Comparison of ENCODE assay signal across 8 cellular contexts in the genomic region with DNA sequence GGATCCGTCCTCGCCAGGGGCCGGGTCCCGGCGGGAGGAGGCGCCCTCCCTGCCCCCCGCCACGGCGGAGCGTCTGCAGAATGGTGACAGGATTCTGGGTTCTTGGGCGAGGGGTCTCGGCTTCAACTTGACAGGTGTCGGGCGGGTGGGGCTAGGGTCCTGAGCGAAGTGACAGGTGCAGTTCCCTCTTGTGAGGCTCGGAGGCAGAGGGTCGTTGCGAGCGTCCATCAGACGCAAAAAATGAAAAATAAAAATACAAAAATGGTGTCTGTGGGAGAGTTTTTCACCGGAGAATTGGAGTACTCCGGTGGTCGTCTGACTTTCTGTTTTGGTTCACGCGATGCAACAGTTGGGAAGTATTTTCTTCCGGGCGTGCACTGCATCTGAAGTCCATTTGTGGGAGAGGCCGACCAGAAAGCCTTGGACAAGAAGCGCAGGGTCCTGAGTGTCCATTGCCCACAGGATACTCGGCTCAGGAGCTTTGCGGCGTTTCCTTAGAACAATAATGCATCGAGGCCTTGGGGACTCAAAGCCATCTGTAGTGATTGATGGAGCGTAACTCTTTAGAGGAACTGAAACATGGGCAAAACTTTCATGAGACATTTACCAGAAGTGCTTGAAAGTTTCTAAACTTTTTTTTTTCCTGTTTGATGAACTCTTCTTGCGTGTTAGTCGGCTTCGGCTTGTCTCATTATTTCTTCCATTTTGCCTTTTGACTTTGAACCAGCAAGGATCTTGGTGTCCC. TPM values are rescaled to one million over a fixed set of nuclear protein-coding genes. Genes with fewer than 3 reads are reported as not detected.
DNase-seq lines count a peak whose midpoint lies in the region; ATAC-seq and TF ChIP-seq lines count a peak whose summit lies in the region.

No MANE protein-coding gene starts in this region.

- H3K27ac ChIP-seq in CD8-positive, alpha-beta memory T cell (ENCODE audit: low read depth, low read length), result peak overlapping the region; percentile 99
- H3K27ac ChIP-seq in angular gyrus (ENCODE audit: low read depth, low read length) (peak overlapping the region; percentile 86), left ventricle myocardium inferior (replicated peaks) (peak overlapping the region; percentile 100), psoas muscle (peak overlapping the region; percentile 100)

- H3K4me3 Mint-ChIP-seq in CD8-positive, alpha-beta memory T cell, result peak overlapping the region; percentile 97 to 99 (median 98)

- peak overlapping the region; percentile 66 for H3K4me3 ChIP-seq in CD8-positive, alpha-beta memory T cell (ENCODE audit: low read length)
- H3K4me3 ChIP-seq in left ventricle myocardium inferior (peak overlapping the region; percentile 96), psoas muscle (peak overlapping the region; percentile 97)

- peak in 3 of 5 donors; percentile 26 to 52 (median 45) for DNase-seq in CD8-positive, alpha-beta memory T cell
- DNase-seq in NOMO-1 (lab: John Stamatoyannopoulos, UW; ENCODE audit: unreplicated experiment in 2 of 2) (peak; percentile 80 to 97), left ventricle myocardium inferior (peak; percentile 36), psoas muscle (peak in 1 of 2 donors; percentile 57), iPS-NIHi11 (ENCODE audit: low spot score) (no peak)

- H3K4me1 Mint-ChIP-seq in CD8-positive, alpha-beta memory T cell, result peaks cover 29 to 53% (median 44%) of the 10 kb centered on the region in 3 donors

- ATAC-seq in GM18858 (IDR thresholded peaks at IDR 0.05; ENCODE audit: unreplicated experiment), result peak; percentile 72
- peak; percentile 60 for ATAC-seq in HG02943 (IDR thresholded peaks at IDR 0.05; ENCODE audit: low read depth, unreplicated experiment)
- peak in 2 of 4 donors; percentile 20 to 30 for ATAC-seq in psoas muscle

- no peaks in the 10 kb centered on the region for H3K9me3 ChIP-seq in CD8-positive, alpha-beta memory T cell (ENCODE audit: low read length)
- H3K9me3 ChIP-seq in left ventricle myocardium inferior (replicated peaks) (no peaks in the 10 kb centered on the region), psoas muscle (no peaks in the 10 kb centered on the region)

- no peaks in the 10 kb centered on the region for H3K27me3 Mint-ChIP-seq in CD8-positive, alpha-beta memory T cell

- no peaks in the 10 kb centered on the region for H3K27me3 ChIP-seq in CD8-positive, alpha-beta memory T cell (ENCODE audit: insufficient read depth, low read length, poor library complexity, severe bottlenecking)
- H3K27me3 ChIP-seq in left ventricle myocardium inferior (ENCODE audit: low read depth) (no peaks in the 10 kb centered on the region), psoas muscle (ENCODE audit: insufficient read depth in 3 of 3, low read length in 2 of 3) (no peaks in the 10 kb centered on the region)

- H3K36me3 ChIP-seq in CD8-positive, alpha-beta memory T cell (ENCODE audit: insufficient read depth, low read length), result no peaks in the 10 kb centered on the region
- H3K36me3 ChIP-seq in left ventricle myocardium inferior (peaks cover 16% of the 10 kb centered on the region), psoas muscle (ENCODE audit: insufficient read depth in 1 of 2, low read depth in 1 of 2) (peaks cover 0 to 27% of the 10 kb centered on the region in 2 donors)

- H3K9me3 Mint-ChIP-seq in CD8-positive, alpha-beta memory T cell, result no peaks in the 10 kb centered on the region

- WGBS in psoas muscle, 3 donors, result 1 to 3% (median 1%) methylated on average over 34 to 37 of the region's 37 CpGs

- TF ChIP-seq CTCF in left ventricle myocardium inferior (IDR thresholded peaks at IDR 0.05; ENCODE audit: borderline replicate concordance) (no peak), psoas muscle (IDR thresholded peaks at IDR 0.05) (no peak)

- peak overlapping the region; percentile 97 to 100 (median 99) for H3K27ac Mint-ChIP-seq in CD8-positive, alpha-beta memory T cell

- intact Hi-C loops in left ventricle myocardium inferior (cut with micrococcal nuclease), result loop anchor here (10.0 kb wide), 1 partner anchor 70 kb away; the partner anchor contains the start of gene ITM2B
- intact Hi-C loops in psoas muscle (cut with DNase I), result loop anchor here (5.0 to 10.0 kb wide), 5 partner anchors 67 to 210 kb away; partner anchors contain the start of genes ITM2B (in 1 of the 2) and MED4 (in 1 of the 2)

- H3K4me1 ChIP-seq in CD8-positive, alpha-beta memory T cell (ENCODE audit: insufficient read depth, low read length), result peaks cover 29% of the 10 kb centered on the region
- peaks cover 51% of the 10 kb centered on the region for H3K4me1 ChIP-seq in left ventricle myocardium inferior
- peaks cover 21% of the 10 kb centered on the region for H3K4me1 ChIP-seq in psoas muscle

- CTCF ChIA-PET in CD8-positive, alpha-beta memory T cell (lab: Charles Lee), result no interaction called here

- H3K36me3 Mint-ChIP-seq in CD8-positive, alpha-beta memory T cell, result peaks cover 0 to 31% (median 4%) of the 10 kb centered on the region in 3 donors

- POLR2A ChIA-PET in CD8-positive, alpha-beta memory T cell (lab: Charles Lee), result interaction anchor here (0.8 to 1.0 kb wide), 2 partner anchors 209 to 267 kb away, joined by 3 read pairs; partner anchors contain the start of genes MED4 and NUDT15

RNA-seq across cellular contexts. Expression of gene RB1, which starts 0.8 kb away (rescaled TPM):
- total RNA-seq in CD8-positive, alpha-beta memory T cell, result 10 to 100 TPM; 38.2 to 38.9 TPM
- polyA plus RNA-seq in CD8-positive, alpha-beta memory T cell, result 16.8 TPM
- total RNA-seq in left ventricle myocardium inferior (23.8 TPM), psoas muscle (10 to 100 TPM; 23.7 to 35.6 (median 30.7) TPM)
- 10 to 100 TPM; 16.6 to 28.0 (median 25.4) TPM for polyA plus RNA-seq in psoas muscle
